1 cellular context compared by ENCODE assay signal in the genomic region with DNA sequence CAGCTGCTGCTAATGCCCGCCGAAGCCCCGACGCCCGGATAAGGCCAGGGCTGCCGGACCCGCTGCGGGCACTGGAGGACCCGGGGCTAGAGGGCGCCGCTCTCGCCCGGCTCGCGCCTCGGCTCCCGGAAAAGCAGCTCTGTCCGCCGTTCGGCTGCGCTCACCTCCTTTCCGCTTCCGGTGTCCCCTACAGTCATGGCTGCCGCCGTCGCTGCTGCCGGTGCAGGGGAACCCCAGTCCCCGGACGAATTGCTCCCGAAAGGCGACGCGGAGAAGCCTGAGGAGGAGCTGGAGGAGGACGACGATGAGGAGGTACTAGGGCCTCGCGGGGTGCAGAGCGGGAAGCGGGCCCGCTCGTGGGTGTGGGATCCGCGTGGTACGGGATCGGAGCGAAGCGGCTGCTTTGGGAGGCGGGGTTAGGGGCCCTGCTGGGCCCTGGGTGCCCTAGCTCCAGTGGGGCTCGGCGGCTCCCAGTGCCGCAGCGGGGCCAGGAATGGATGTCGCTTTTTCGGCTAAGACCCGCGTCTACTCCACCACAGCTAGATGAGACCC.
TF ChIP-seq lines count a peak whose summit lies in the region.

TOMM22 (plus strand) TSS at position 174 of the 552 bp plus-strand sequence; CDS start at position 196, 22 bp downstream.

TF ChIP-seq in K562, 482 proteins besides CTCF, POLR2A, EP300 and RAD21 (continued from another document and continues in another):
- TF ChIP-seq, protein P1, sequence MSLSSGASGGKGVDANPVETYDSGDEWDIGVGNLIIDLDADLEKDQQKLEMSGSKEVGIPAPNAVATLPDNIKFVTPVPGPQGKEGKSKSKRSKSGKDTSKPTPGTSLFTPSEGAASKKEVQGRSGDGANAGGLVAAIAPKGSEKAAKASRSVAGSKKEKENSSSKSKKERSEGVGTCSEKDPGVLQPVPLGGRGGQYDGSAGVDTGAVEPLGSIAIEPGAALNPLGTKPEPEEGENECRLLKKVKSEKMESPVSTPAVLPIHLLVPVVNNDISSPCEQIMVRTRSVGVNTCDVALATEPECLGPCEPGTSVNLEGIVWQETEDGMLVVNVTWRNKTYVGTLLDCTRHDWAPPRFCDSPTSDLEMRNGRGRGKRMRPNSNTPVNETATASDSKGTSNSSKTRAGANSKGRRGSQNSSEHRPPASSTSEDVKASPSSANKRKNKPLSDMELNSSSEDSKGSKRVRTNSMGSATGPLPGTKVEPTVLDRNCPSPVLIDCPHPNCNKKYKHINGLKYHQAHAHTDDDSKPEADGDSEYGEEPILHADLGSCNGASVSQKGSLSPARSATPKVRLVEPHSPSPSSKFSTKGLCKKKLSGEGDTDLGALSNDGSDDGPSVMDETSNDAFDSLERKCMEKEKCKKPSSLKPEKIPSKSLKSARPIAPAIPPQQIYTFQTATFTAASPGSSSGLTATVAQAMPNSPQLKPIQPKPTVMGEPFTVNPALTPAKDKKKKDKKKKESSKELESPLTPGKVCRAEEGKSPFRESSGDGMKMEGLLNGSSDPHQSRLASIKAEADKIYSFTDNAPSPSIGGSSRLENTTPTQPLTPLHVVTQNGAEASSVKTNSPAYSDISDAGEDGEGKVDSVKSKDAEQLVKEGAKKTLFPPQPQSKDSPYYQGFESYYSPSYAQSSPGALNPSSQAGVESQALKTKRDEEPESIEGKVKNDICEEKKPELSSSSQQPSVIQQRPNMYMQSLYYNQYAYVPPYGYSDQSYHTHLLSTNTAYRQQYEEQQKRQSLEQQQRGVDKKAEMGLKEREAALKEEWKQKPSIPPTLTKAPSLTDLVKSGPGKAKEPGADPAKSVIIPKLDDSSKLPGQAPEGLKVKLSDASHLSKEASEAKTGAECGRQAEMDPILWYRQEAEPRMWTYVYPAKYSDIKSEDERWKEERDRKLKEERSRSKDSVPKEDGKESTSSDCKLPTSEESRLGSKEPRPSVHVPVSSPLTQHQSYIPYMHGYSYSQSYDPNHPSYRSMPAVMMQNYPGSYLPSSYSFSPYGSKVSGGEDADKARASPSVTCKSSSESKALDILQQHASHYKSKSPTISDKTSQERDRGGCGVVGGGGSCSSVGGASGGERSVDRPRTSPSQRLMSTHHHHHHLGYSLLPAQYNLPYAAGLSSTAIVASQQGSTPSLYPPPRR (CRISPR knock-in tag; IDR thresholded peaks at IDR 0.05; ENCODE audit: borderline replicate concordance): no peak
- no peak for TF ChIP-seq JUNB (CRISPR knock-in tag; conservative IDR thresholded peaks at IDR 0.05)
- peak; percentile 39; the same call in 1 of the 2 replicates for TF ChIP-seq ZNF511 (CRISPR knock-in tag; IDR thresholded peaks at IDR 0.05)
- TF ChIP-seq TSHZ1 (CRISPR knock-in tag; IDR thresholded peaks at IDR 0.05): no peak
- TF ChIP-seq MEIS2 (IDR thresholded peaks at IDR 0.05; ENCODE audit: partially characterized antibody): no peak
- TF ChIP-seq SREBF2 (CRISPR knock-in tag; IDR thresholded peaks at IDR 0.05): no peak
- no peak for TF ChIP-seq ZNF174 (CRISPR knock-in tag; IDR thresholded peaks at IDR 0.05)
- TF ChIP-seq NFE2L1 (tag; IDR thresholded peaks at IDR 0.05; ENCODE audit: borderline replicate concordance, low read depth): no peak
- no peak for TF ChIP-seq HMGXB4 (CRISPR knock-in tag; IDR thresholded peaks at IDR 0.05)
- no peak for TF ChIP-seq E2F3 (CRISPR knock-in tag; IDR thresholded peaks at IDR 0.05)
- TF ChIP-seq MXI1 (IDR thresholded peaks at IDR 0.05; ENCODE audit: low read depth, low read length): 0 out of 2 replicates have a peak, but pooled peaks have one; percentile 30
- TF ChIP-seq FIP1L1 (IDR thresholded peaks at IDR 0.05; ENCODE audit: low read depth, low read length, poor library complexity, severe bottlenecking): peak; percentile 79
- TF ChIP-seq, protein P2, sequence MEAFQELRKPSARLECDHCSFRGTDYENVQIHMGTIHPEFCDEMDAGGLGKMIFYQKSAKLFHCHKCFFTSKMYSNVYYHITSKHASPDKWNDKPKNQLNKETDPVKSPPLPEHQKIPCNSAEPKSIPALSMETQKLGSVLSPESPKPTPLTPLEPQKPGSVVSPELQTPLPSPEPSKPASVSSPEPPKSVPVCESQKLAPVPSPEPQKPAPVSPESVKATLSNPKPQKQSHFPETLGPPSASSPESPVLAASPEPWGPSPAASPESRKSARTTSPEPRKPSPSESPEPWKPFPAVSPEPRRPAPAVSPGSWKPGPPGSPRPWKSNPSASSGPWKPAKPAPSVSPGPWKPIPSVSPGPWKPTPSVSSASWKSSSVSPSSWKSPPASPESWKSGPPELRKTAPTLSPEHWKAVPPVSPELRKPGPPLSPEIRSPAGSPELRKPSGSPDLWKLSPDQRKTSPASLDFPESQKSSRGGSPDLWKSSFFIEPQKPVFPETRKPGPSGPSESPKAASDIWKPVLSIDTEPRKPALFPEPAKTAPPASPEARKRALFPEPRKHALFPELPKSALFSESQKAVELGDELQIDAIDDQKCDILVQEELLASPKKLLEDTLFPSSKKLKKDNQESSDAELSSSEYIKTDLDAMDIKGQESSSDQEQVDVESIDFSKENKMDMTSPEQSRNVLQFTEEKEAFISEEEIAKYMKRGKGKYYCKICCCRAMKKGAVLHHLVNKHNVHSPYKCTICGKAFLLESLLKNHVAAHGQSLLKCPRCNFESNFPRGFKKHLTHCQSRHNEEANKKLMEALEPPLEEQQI (IDR thresholded peaks at IDR 0.05): no peak
- TF ChIP-seq, protein P3, sequence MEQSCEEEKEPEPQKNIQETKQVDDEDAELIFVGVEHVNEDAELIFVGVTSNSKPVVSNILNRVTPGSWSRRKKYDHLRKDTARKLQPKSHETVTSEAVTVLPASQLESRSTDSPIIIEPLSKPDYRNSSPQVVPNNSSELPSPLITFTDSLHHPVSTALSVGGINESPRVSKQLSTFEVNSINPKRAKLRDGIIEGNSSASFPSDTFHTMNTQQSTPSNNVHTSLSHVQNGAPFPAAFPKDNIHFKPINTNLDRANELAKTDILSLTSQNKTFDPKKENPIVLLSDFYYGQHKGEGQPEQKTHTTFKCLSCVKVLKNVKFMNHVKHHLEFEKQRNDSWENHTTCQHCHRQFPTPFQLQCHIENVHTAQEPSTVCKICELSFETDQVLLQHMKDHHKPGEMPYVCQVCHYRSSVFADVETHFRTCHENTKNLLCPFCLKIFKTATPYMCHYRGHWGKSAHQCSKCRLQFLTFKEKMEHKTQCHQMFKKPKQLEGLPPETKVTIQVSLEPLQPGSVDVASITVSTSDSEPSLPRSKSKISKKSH (CRISPR knock-in tag; IDR thresholded peaks at IDR 0.05): no peak
- TF ChIP-seq BCLAF1 (IDR thresholded peaks at IDR 0.05; ENCODE audit: borderline replicate concordance in 1 of 2, control insufficient read depth in 1 of 2, low read depth in 2 of 2, low read length in 1 of 2): peak in 1 of 2 experiments; percentile 51; a peak in 1 of 4 replicates
- TF ChIP-seq SP1 (CRISPR knock-in tag; IDR thresholded peaks at IDR 0.05): peak; percentile 44; the same call in 1 of the 2 replicates
- no peak for TF ChIP-seq HDAC8 (tag; IDR thresholded peaks at IDR 0.05)
- TF ChIP-seq C11orf30 (IDR thresholded peaks at IDR 0.05; ENCODE audit: low read depth): peak; percentile 100
- TF ChIP-seq GABPB1 (CRISPR knock-in tag; IDR thresholded peaks at IDR 0.05): peak; percentile 96
- TF ChIP-seq SIX5 (IDR thresholded peaks at IDR 0.05; ENCODE audit: borderline replicate concordance in 1 of 2, insufficient read depth in 1 of 2, low read depth in 1 of 2, low read length in 2 of 2): peak; percentile 12 to 43; a peak in 2 of 4 replicates
- TF ChIP-seq ZEB2 (IDR thresholded peaks at IDR 0.05): no peak
- TF ChIP-seq PKNOX1 (IDR thresholded peaks at IDR 0.05): peak; percentile 58; the same call in 1 of the 2 replicates
- TF ChIP-seq POLR2AphosphoS5 (IDR thresholded peaks at IDR 0.05; ENCODE audit: control insufficient read depth, insufficient read depth, low read depth, low read length): peak; percentile 75
- no peak for TF ChIP-seq NFATC3 (IDR thresholded peaks at IDR 0.05)
- TF ChIP-seq TSC22D4 (tag; IDR thresholded peaks at IDR 0.05): no peak
- TF ChIP-seq, protein P4, sequence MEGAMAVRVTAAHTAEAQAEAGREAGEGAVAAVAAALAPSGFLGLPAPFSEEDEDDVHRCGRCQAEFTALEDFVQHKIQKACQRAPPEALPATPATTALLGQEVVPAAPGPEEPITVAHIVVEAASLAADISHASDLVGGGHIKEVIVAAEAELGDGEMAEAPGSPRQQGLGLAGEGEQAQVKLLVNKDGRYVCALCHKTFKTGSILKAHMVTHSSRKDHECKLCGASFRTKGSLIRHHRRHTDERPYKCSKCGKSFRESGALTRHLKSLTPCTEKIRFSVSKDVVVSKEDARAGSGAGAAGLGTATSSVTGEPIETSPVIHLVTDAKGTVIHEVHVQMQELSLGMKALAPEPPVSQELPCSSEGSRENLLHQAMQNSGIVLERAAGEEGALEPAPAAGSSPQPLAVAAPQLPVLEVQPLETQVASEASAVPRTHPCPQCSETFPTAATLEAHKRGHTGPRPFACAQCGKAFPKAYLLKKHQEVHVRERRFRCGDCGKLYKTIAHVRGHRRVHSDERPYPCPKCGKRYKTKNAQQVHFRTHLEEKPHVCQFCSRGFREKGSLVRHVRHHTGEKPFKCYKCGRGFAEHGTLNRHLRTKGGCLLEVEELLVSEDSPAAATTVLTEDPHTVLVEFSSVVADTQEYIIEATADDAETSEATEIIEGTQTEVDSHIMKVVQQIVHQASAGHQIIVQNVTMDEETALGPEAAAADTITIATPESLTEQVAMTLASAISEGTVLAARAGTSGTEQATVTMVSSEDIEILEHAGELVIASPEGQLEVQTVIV (CRISPR knock-in tag; IDR thresholded peaks at IDR 0.05; ENCODE audit: borderline replicate concordance): no peak
- TF ChIP-seq FOXA3 (CRISPR knock-in tag; conservative IDR thresholded peaks at IDR 0.05 in 1 of 2, IDR thresholded peaks at IDR 0.05 in 1 of 2): no peak
- TF ChIP-seq HDAC6 (IDR thresholded peaks at IDR 0.05; ENCODE audit: low read depth, low read length): no peak
